In genomic region chr16:70715860-70716357, GRCh38 we compare ENCODE assay signal across 10 cellular contexts. TPM values are rescaled to one million over a fixed set of nuclear protein-coding genes. Genes with fewer than 3 reads are reported as not detected.
DNase-seq lines count a peak whose midpoint lies in the region; FAIRE-seq and TF ChIP-seq lines count a peak whose summit lies in the region.
"Had no signal": no experiment of that assay in that cellular context is flagged by ENCODE, and none has a peak within 500 bp of the region (broad histone marks: within the 10 kb centered on the region; RNA-seq: fewer than 3 reads in every experiment).

No MANE protein-coding gene starts in this region.

- H3K27me3 ChIP-seq in SJSA1 (replicated peaks): no peaks in the 10 kb centered on the region
- no peaks in the 10 kb centered on the region for H3K27me3 ChIP-seq in Caco-2 (replicated peaks; ENCODE audit: control insufficient read depth, insufficient read depth, low read length)

- H3K9me3 Mint-ChIP-seq in Caco-2 (ENCODE audit: unreplicated experiment): no peaks in the 10 kb centered on the region
- H3K9me3 Mint-ChIP-seq: natural killer cell treated with Interleukin-12 subunit alpha and Interleukin-12 subunit beta and Interleukin-15 and Interleukin-18, amount 100 ng/mL, for 72 hours; stimulated activated naive CD8-positive, alpha-beta T cell treated with anti-CD3 and anti-CD28 coated beads, Interleukin-15, Interleukin-2, amounts not matched to agents 100 ng/mL and 50 ng/mL, for 24 hours had no signal

- BruUV-seq in Caco-2 (replicated peaks; lab: Mats Ljungman, UMichigan): no TSS peak

- CTCF ChIA-PET in Caco-2 (lab: Charles Lee): no interaction called here

- peak; percentile 43 for DNase-seq in DMS79 (lab: John Stamatoyannopoulos, UW)
- DNase-seq in SJSA1 (ENCODE audit: low read depth in 1 of 2, low spot score in 2 of 2): no peak
- peak; percentile 82 for DNase-seq in fibroblast of peridontal ligament (ENCODE audit: extremely low read depth)
- peak; percentile 60 for DNase-seq in pons (ENCODE audit: low spot score)
- no peak for DNase-seq in SKM-1 (lab: John Stamatoyannopoulos, UW; ENCODE audit: unreplicated experiment)
- DNase-seq in Caco-2: no peak
- DNase-seq in HTR-8/SVneo (ENCODE audit: insufficient read length, low spot score): no peak
- DNase-seq in DMS153 treated with DMSO at 0.1 percent for 48 hours (lab: John Stamatoyannopoulos, UW; ENCODE audit: unreplicated experiment): no peak

- H3K36me3 Mint-ChIP-seq in Caco-2 (ENCODE audit: insufficient read depth, unreplicated experiment): peaks cover 14% of the 10 kb centered on the region

- H3K36me3 ChIP-seq in SJSA1: no peaks in the 10 kb centered on the region
- H3K36me3 ChIP-seq in Caco-2 (ENCODE audit: control insufficient read depth, insufficient read depth, low read length): no peaks in the 10 kb centered on the region; the same call in 1 of the 2 replicates

- no peaks in the 10 kb centered on the region for H3K4me1 Mint-ChIP-seq in Caco-2 (ENCODE audit: low read depth, unreplicated experiment)

- H3K4me3 ChIP-seq in SJSA1 (no peak overlapping the region), Caco-2 (ENCODE audit: low read depth, low read length) (no peak overlapping the region)

- H3K4me1 ChIP-seq in SJSA1 (replicated peaks): peaks cover 21% of the 10 kb centered on the region
- H3K4me1 ChIP-seq in Caco-2: no peaks in the 10 kb centered on the region

- no peak for FAIRE-seq in HTR-8/SVneo (lab: Jason Lieb, UNC)

- no peak overlapping the region for H3K27ac Mint-ChIP-seq in Caco-2 (ENCODE audit: unreplicated experiment)
- H3K27ac Mint-ChIP-seq: natural killer cell treated with Interleukin-12 subunit alpha and Interleukin-12 subunit beta and Interleukin-15 and Interleukin-18, amount 100 ng/mL, for 72 hours; stimulated activated naive CD8-positive, alpha-beta T cell treated with anti-CD3 and anti-CD28 coated beads, Interleukin-15, Interleukin-2, amounts not matched to agents 100 ng/mL and 50 ng/mL, for 24 hours had no signal

- H3K27ac ChIP-seq in SJSA1: peak overlapping the region; percentile 76

- POLR2A ChIA-PET in Caco-2 (lab: Charles Lee): no interaction called here

- intact Hi-C loops in Caco-2 (cut with micrococcal nuclease; ENCODE audit: unreplicated experiment): no loop called here

- no peaks in the 10 kb centered on the region for H3K27me3 Mint-ChIP-seq in Caco-2 (ENCODE audit: insufficient read depth, unreplicated experiment)
- H3K27me3 Mint-ChIP-seq: natural killer cell treated with Interleukin-12 subunit alpha and Interleukin-12 subunit beta and Interleukin-15 and Interleukin-18, amount 100 ng/mL, for 72 hours; stimulated activated naive CD8-positive, alpha-beta T cell treated with anti-CD3 and anti-CD28 coated beads, Interleukin-15, Interleukin-2, amounts not matched to agents 100 ng/mL and 50 ng/mL, for 24 hours had no signal

- TF ChIP-seq CTCF in Caco-2 (IDR thresholded peaks at IDR 0.05; ENCODE audit: insufficient read depth in 1 of 2, low read depth in 1 of 2, low read length in 1 of 2, severe bottlenecking in 1 of 2, unreplicated experiment in 1 of 2): no peak

- H3K4me3 Mint-ChIP-seq in Caco-2 (ENCODE audit: unreplicated experiment): no peak overlapping the region
- H3K4me3 Mint-ChIP-seq: natural killer cell treated with Interleukin-12 subunit alpha and Interleukin-12 subunit beta and Interleukin-15 and Interleukin-18, amount 100 ng/mL, for 72 hours; stimulated activated naive CD8-positive, alpha-beta T cell treated with anti-CD3 and anti-CD28 coated beads, Interleukin-15, Interleukin-2, amounts not matched to agents 100 ng/mL and 50 ng/mL, for 24 hours had no signal

- no peaks in the 10 kb centered on the region for H3K9me3 ChIP-seq in SJSA1 (replicated peaks)
- no peaks in the 10 kb centered on the region for H3K9me3 ChIP-seq in Caco-2

RNA-seq across cellular contexts. Expression of gene MTSS2, which starts 30.1 kb away (rescaled TPM):
- total RNA-seq in SJSA1 (2014; rRNA removed; shearing (Covaris generic)): 20.7 and 22.6 TPM in 2 replicates
- 45.5 and 64.1 TPM in 2 replicates for total RNA-seq in Caco-2 (2022)

Comparison
In these comparisons a context has a peak if more than half of its experiments do, and no peak if none do; other contexts are left out.
1. DNase-seq: peak in DMS79 (single experiment), fibroblast of peridontal ligament (single experiment) and pons (single experiment); none in SJSA1 (0 of 2), SKM-1 (single experiment), Caco-2 (0 of 2), HTR-8/SVneo (single experiment) and DMS153 treated with DMSO at 0.1 percent for 48 hours (single experiment).